Comparison of ENCODE assay signal across 31 cellular contexts in the genomic region with DNA sequence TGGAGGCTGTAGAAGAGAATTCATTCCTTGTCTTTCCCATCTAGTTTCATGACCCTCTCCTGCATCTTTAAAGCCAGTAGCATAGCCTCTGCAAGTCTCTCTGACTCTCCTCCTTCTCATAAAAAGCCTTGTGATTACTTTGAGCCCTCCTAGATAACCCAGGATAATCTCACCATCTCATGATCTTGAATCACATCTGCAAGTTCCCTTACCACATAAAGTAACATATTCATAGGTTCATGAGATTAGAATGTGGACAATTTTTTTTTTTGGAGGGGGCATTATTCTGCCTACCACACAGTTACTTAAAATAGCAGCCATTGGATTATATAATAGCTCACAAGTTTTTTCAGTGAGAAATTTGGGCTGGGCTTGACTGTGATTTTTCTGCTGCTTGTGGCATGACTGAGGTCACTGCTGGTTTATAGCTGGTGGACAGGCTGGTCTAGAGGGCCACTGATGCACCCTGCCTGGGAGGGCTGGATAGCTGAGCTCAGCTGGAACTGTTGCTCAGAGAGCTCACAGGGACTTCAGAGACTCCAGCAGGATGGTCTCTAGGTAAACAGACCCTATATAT.
DNase-seq lines count a peak whose midpoint lies in the region; ATAC-seq and TF ChIP-seq lines count a peak whose summit lies in the region.
"Had no signal": no experiment of that assay in that cellular context is flagged by ENCODE, and none has a peak within 500 bp of the region (broad histone marks: within the 10 kb centered on the region; RNA-seq: fewer than 3 reads in every experiment).

No MANE protein-coding gene starts in this region.

- no peaks in the 10 kb centered on the region for H4K20me1 ChIP-seq in KMS-11 (ENCODE audit: insufficient read depth)

- peaks cover 51% of the 10 kb centered on the region for H3K4me1 ChIP-seq in KMS-11 (ENCODE audit: low read depth, poor library complexity, severe bottlenecking)
- peaks cover 6 to 52% of the 10 kb centered on the region in 2 donors for H3K4me1 ChIP-seq in thoracic aorta (ENCODE audit: control insufficient read depth in 1 of 2, low read depth in 2 of 2)
- H3K4me1 ChIP-seq: psoas muscle had no signal

- ATAC-seq in thoracic aorta (ENCODE audit: insufficient number of reproducible peaks, low FRiP score, low read depth), result peak; percentile 71
- no peak for ATAC-seq in HG03025 (IDR thresholded peaks at IDR 0.05; ENCODE audit: low FRiP score, unreplicated experiment)
- ATAC-seq in naive thymus-derived CD8-positive, alpha-beta T cell, result no peak
- ATAC-seq: natural killer cell treated with Interleukin-12 subunit alpha and Interleukin-12 subunit beta and Interleukin-15 and Interleukin-18, amount 100 ng/mL, for 72 hours; Panc1; psoas muscle had no signal

- POLR2A ChIA-PET in naive thymus-derived CD8-positive, alpha-beta T cell (lab: Charles Lee), result no interaction called here

- H3K27me3 Mint-ChIP-seq in naive thymus-derived CD8-positive, alpha-beta T cell, result no peaks in the 10 kb centered on the region
- H3K27me3 Mint-ChIP-seq: CD4-positive, CD25-positive, alpha-beta regulatory T cell; natural killer cell treated with Interleukin-12 subunit alpha and Interleukin-12 subunit beta and Interleukin-15 and Interleukin-18, amount 100 ng/mL, for 72 hours had no signal

- no peaks in the 10 kb centered on the region for H3K4me1 Mint-ChIP-seq in naive thymus-derived CD8-positive, alpha-beta T cell
- H3K4me1 Mint-ChIP-seq: CD4-positive, CD25-positive, alpha-beta regulatory T cell had no signal

- no peaks in the 10 kb centered on the region for H3K27me3 ChIP-seq in KMS-11 (ENCODE audit: insufficient read depth, low read depth)
- H3K27me3 ChIP-seq in thoracic aorta (replicated peaks; ENCODE audit: insufficient read depth), result no peaks in the 10 kb centered on the region
- H3K27me3 ChIP-seq: transverse colon had no signal

- no peak overlapping the region for H3K27ac Mint-ChIP-seq in naive thymus-derived CD8-positive, alpha-beta T cell
- H3K27ac Mint-ChIP-seq: activated T-helper 2 cell treated with anti-CD3 and anti-CD28 coated beads, Interferon-gamma antibody, Interleukin-2, Interleukin-4, amounts not matched to agents 10 μg/mL and 5 μg/mL and 100 μg/mL, durations not matched to agents 14 hours and 24 hours and 36 hours; CD4-positive, CD25-positive, alpha-beta regulatory T cell; natural killer cell treated with Interleukin-12 subunit alpha and Interleukin-12 subunit beta and Interleukin-15 and Interleukin-18, amount 100 ng/mL, for 72 hours had no signal

- peak overlapping the region; percentile 2; the same call in 1 of the 2 replicates for H3K4me2 ChIP-seq in KMS-11

- H3K9me3 ChIP-seq in thoracic aorta, result no peaks in the 10 kb centered on the region
- H3K9me3 ChIP-seq: psoas muscle, transverse colon had no signal

- H3K9ac ChIP-seq in KMS-11, result no peak overlapping the region

- no peak for TF ChIP-seq CTCF in KMS-11 (conservative IDR thresholded peaks at IDR 0.05; ENCODE audit: low read depth, low read length)
- TF ChIP-seq CTCF in thoracic aorta (IDR thresholded peaks at IDR 0.05), result no peak

- H2AFZ ChIP-seq in KMS-11 (ENCODE audit: low read depth), result no peak overlapping the region

- H3K36me3 ChIP-seq in KMS-11 (ENCODE audit: insufficient read depth) (no peaks in the 10 kb centered on the region), thoracic aorta (no peaks in the 10 kb centered on the region)
- H3K36me3 ChIP-seq: transverse colon had no signal

- no peak overlapping the region for H3K4me3 ChIP-seq in KMS-11 (IDR thresholded peaks at IDR 0.05; ENCODE audit: insufficient read depth, low read depth, low read length)
- no peak overlapping the region for H3K4me3 ChIP-seq in thoracic aorta
- H3K4me3 ChIP-seq: psoas muscle, transverse colon had no signal

- 0 out of 2 replicates have a peak, but pooled peaks cover 3% of the 10 kb centered on the region for H3K79me2 ChIP-seq in KMS-11 (ENCODE audit: insufficient read depth, low read depth)

- no peak overlapping the region for H3K4me3 Mint-ChIP-seq in naive thymus-derived CD8-positive, alpha-beta T cell
- H3K4me3 Mint-ChIP-seq: CD4-positive, CD25-positive, alpha-beta regulatory T cell; natural killer cell treated with Interleukin-12 subunit alpha and Interleukin-12 subunit beta and Interleukin-15 and Interleukin-18, amount 100 ng/mL, for 72 hours had no signal

- H3K9me3 Mint-ChIP-seq in naive thymus-derived CD8-positive, alpha-beta T cell, result peaks cover 0 to 19% (median 3%) of the 10 kb centered on the region in 9 donors

- H3K27ac ChIP-seq in KMS-11 (peak overlapping the region; percentile 20; the same call in 1 of the 2 replicates), thoracic aorta (peak overlapping the region in 1 of 2 donors; percentile 53)
- H3K27ac ChIP-seq: 22Rv1, psoas muscle, transverse colon, VCaP had no signal

- DNase-seq in NCI-H82 (lab: John Stamatoyannopoulos, UW), result peak; percentile 0
- no peak for DNase-seq in NCI-H82 treated with DMSO at 0.1 percent for 48 hours (lab: John Stamatoyannopoulos, UW; ENCODE audit: unreplicated experiment)
- DNase-seq in glomerular visceral epithelial cell (ENCODE audit: extremely low spot score), result peak; percentile 11
- no peak for DNase-seq in thoracic aorta (ENCODE audit: low spot score)
- DNase-seq in activated CD4-positive, alpha-beta T cell treated with anti-CD3 and anti-CD28 coated beads, Interleukin-2, amount 50 U/mL, for 4 hours, result no peak
- no peak for DNase-seq in naive thymus-derived CD8-positive, alpha-beta T cell
- DNase-seq: activated CD4-positive, alpha-beta T cell treated with anti-CD3 and anti-CD28 coated beads for 4 hours; activated naive CD4-positive, alpha-beta T cell treated with anti-CD3 and anti-CD28 coated beads, Interleukin-2, amount 50 U/mL, for 16 hours; amygdala; CD4-positive, CD25-positive, alpha-beta regulatory T cell; DMS79 treated with DMSO at 0.1 percent for 48 hours; HCEC 1CT; islet precursor cell; MV-4-11; NCI-H1436; NCI-H2081; NCI-H526 treated with DMSO at 0.1 percent for 48 hours; occipital lobe; psoas muscle; SIG-M5; stimulated activated CD4-positive, alpha-beta T cell treated with anti-CD3 and anti-CD28 coated beads, Interleukin-15, amount 100 ng/mL, for 24 hours; stimulated activated CD4-positive, alpha-beta T cell treated with anti-CD3 and anti-CD28 coated beads, Interleukin-4, amount 100 ng/mL, for 4 hours; T-helper 9 cell; transverse colon had no signal

- peaks cover 0 to 5% (median 0%) of the 10 kb centered on the region in 3 donors for H3K36me3 Mint-ChIP-seq in naive thymus-derived CD8-positive, alpha-beta T cell
- H3K36me3 Mint-ChIP-seq: CD4-positive, CD25-positive, alpha-beta regulatory T cell; natural killer cell treated with Interleukin-12 subunit alpha and Interleukin-12 subunit beta and Interleukin-15 and Interleukin-18, amount 100 ng/mL, for 72 hours had no signal

Comparison
In these comparisons a context has a peak if more than half of its experiments do, and no peak if none do; other contexts are left out.
1. DNase-seq: peak in NCI-H82 (single experiment) and glomerular visceral epithelial cell (single experiment); none in NCI-H82 treated with DMSO at 0.1 percent for 48 hours (single experiment), thoracic aorta (single experiment), activated CD4-positive, alpha-beta T cell treated with anti-CD3 and anti-CD28 coated beads, Interleukin-2, amount 50 U/mL, for 4 hours (0 of 2) and naive thymus-derived CD8-positive, alpha-beta T cell (0 of 10).